In the genomic region with DNA sequence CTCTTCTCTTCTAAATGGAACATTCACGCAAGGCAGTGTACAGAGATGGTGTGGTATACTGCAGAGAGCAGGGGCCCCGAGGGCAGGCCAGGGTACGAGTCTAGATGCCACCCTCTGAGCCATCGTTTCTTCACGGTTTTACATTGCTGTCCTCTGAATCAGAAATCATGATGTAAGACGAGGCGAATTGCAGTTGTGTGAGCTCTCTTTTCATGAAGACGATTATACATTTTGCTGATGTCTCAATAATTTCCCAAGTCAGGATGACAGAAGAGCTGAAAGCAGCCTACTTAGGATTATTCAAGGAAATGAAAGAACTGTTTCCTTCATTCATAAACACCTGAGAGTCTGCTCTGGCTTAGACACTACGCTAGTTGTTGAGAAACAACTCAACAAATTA, we compare ENCODE assay signal across 20 cellular contexts.
"Had no signal": no experiment of that assay in that cellular context is flagged by ENCODE, and none has a peak within 500 bp of the region (broad histone marks: within the 10 kb centered on the region; RNA-seq: fewer than 3 reads in every experiment).

No MANE protein-coding gene starts in this region.

- H3K9me3 ChIP-seq: heart left ventricle, right atrium auricular region, suprapubic skin, thyroid gland, upper lobe of right lung, vagina had no signal

- H3K36me3 ChIP-seq: heart left ventricle, right atrium auricular region, suprapubic skin, thyroid gland, upper lobe of right lung, vagina had no signal

- H3K36me3 Mint-ChIP-seq: natural killer cell had no signal

- H3K4me1 Mint-ChIP-seq: natural killer cell had no signal

- H3K27me3 ChIP-seq: heart left ventricle, right atrium auricular region, suprapubic skin, thyroid gland, upper lobe of right lung, vagina had no signal

- DNase-seq: effector CD8-positive, alpha-beta T cell; heart left ventricle; hippocampal formation; left colon; left ventricle myocardium superior; natural killer cell; posterior cingulate gyrus; stimulated activated CD4-positive, alpha-beta T cell treated with anti-CD3 and anti-CD28 coated beads, Interleukin-2, amount 100 ng/mL, for 48 hours; stimulated activated naive CD8-positive, alpha-beta T cell treated with anti-CD3 and anti-CD28 coated beads, Interleukin-15, Interleukin-2, amounts not matched to agents 100 U/mL and 50 U/mL, for 24 hours; thyroid gland; upper lobe of right lung had no signal

- ATAC-seq: esophagus mucosa; heart left ventricle; left ventricle myocardium superior; natural killer cell; stimulated activated naive CD8-positive, alpha-beta T cell treated with anti-CD3 and anti-CD28 coated beads, Interleukin-15, Interleukin-2, amounts not matched to agents 100 U/mL and 50 U/mL, for 24 hours; upper lobe of right lung had no signal

- H3K4me2 ChIP-seq: smooth muscle cell had no signal

- H3K4me3 ChIP-seq: coronary artery, heart left ventricle, lung, right atrium auricular region, smooth muscle cell, suprapubic skin, thyroid gland, upper lobe of right lung, vagina had no signal

- H3K4me1 ChIP-seq: suprapubic skin, vagina had no signal

- H3K4me3 Mint-ChIP-seq: natural killer cell had no signal

- FAIRE-seq: endometrium, frontal cortex had no signal

- H3K9me3 Mint-ChIP-seq: natural killer cell had no signal

- H3K27ac Mint-ChIP-seq: natural killer cell had no signal

- H3K27ac ChIP-seq: coronary artery, heart left ventricle, right atrium auricular region, suprapubic skin, thyroid gland, upper lobe of right lung, vagina had no signal
